10 cellular contexts compared by ENCODE assay signal in the genomic region with DNA sequence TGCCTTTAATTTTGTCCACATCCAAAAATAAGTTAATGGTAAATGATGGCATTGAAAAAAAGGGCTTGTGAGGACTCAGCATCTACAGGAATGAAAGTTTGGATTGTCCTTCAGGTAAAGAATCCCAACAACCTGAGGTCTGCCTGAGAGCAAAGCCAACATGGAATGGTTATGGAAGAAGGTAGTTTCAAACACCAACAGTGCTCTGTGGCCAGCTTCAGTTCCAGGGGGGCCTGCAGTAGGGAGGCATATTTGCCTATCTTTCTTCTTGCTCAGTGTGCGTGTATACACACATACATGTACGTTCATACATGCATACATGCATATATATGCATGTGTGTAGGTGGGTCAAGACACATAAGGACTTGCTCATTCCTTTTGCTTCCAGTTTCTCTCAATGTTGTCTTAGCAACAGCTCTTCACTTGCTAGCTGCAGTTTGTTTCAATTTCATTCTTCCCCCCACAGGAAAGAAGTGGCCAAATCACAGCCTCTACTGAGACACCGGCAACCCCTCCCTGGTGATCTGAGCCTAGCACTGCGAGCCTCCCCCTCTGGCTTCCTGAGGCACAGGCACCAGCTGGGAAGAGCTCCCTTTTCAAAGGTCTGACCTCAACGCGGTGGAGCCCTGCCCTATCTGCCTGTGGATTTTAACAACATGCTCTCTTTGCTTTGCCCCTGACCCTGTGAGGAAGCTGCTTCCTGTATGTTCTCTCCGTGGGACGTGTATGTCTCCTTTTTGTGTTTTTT.
DNase-seq lines count a peak whose midpoint lies in the region; ATAC-seq and TF ChIP-seq lines count a peak whose summit lies in the region.
"Had no signal": no experiment of that assay in that cellular context is flagged by ENCODE, and none has a peak within 500 bp of the region (broad histone marks: within the 10 kb centered on the region; RNA-seq: fewer than 3 reads in every experiment).

No MANE protein-coding gene starts in this region.

- H3K9me3 ChIP-seq in Caco-2 = no peaks in the 10 kb centered on the region
- H3K9me3 ChIP-seq: gastrocnemius medialis, tibial artery had no signal

- no peaks in the 10 kb centered on the region for H3K27me3 ChIP-seq in Caco-2 (replicated peaks; ENCODE audit: control insufficient read depth, insufficient read depth, low read length)
- H3K27me3 ChIP-seq: gastrocnemius medialis, tibial artery had no signal

- H3K4me3 Mint-ChIP-seq in Caco-2 (ENCODE audit: unreplicated experiment) = no peak overlapping the region

- ATAC-seq in GM19395 (IDR thresholded peaks at IDR 0.05; ENCODE audit: unreplicated experiment) (peak; percentile 86), HG03342 (IDR thresholded peaks at IDR 0.05; ENCODE audit: unreplicated experiment) (peak; percentile 93)

- H3K4me1 Mint-ChIP-seq in Caco-2 (ENCODE audit: low read depth, unreplicated experiment) = no peaks in the 10 kb centered on the region

- TF ChIP-seq CTCF in Caco-2 (IDR thresholded peaks at IDR 0.05; ENCODE audit: insufficient read depth in 1 of 2, low read depth in 1 of 2, low read length in 1 of 2, severe bottlenecking in 1 of 2, unreplicated experiment in 1 of 2) = no peak

- H3K27ac Mint-ChIP-seq in Caco-2 (ENCODE audit: unreplicated experiment) = no peak overlapping the region

- no peak overlapping the region for H3K4me3 ChIP-seq in Caco-2 (ENCODE audit: low read depth, low read length)
- H3K4me3 ChIP-seq: gastrocnemius medialis, tibial artery had no signal

- no peaks in the 10 kb centered on the region for H3K36me3 Mint-ChIP-seq in Caco-2 (ENCODE audit: insufficient read depth, unreplicated experiment)

- H3K9me3 Mint-ChIP-seq in Caco-2 (ENCODE audit: unreplicated experiment) = no peaks in the 10 kb centered on the region

- BruUV-seq in Caco-2 (replicated peaks; lab: Mats Ljungman, UMichigan) = no TSS peak

- intact Hi-C loops in Caco-2 (cut with micrococcal nuclease; ENCODE audit: unreplicated experiment) = no loop called here

- H3K4me1 ChIP-seq in Caco-2 = no peaks in the 10 kb centered on the region
- H3K4me1 ChIP-seq: gastrocnemius medialis had no signal

- DNase-seq in DMS 273 treated with DMSO at 0.1 percent for 48 hours (lab: John Stamatoyannopoulos, UW) (peak; percentile 40), germinal center (ENCODE audit: low spot score) (peak; percentile 46), foreskin melanocyte (no peak), Caco-2 (no peak)
- DNase-seq in activated CD8-positive, alpha-beta memory T cell treated with anti-CD3 and anti-CD28 coated beads, Interleukin-2, amount 50 U/mL, for 4 hours = peak; percentile 40
- DNase-seq in stimulated activated CD4-positive, alpha-beta T cell treated with anti-CD3 and anti-CD28 coated beads, Interleukin-4, amount 100 ng/mL, for 1 hour = peak; percentile 47
- DNase-seq: gastrocnemius medialis had no signal

- H3K36me3 ChIP-seq in Caco-2 (ENCODE audit: control insufficient read depth, insufficient read depth, low read length) = no peaks in the 10 kb centered on the region
- H3K36me3 ChIP-seq: gastrocnemius medialis, tibial artery had no signal

- POLR2A ChIA-PET in Caco-2 (lab: Charles Lee) = no interaction called here

- CTCF ChIA-PET in Caco-2 (lab: Charles Lee) = no interaction called here

- H3K27me3 Mint-ChIP-seq in Caco-2 (ENCODE audit: insufficient read depth, unreplicated experiment) = peaks cover 20% of the 10 kb centered on the region

Comparison
In these comparisons a context has a peak if more than half of its experiments do, and no peak if none do; other contexts are left out.
1. DNase-seq: peak in DMS 273 treated with DMSO at 0.1 percent for 48 hours (single experiment), activated CD8-positive, alpha-beta memory T cell treated with anti-CD3 and anti-CD28 coated beads, Interleukin-2, amount 50 U/mL, for 4 hours (single experiment), germinal center (single experiment) and stimulated activated CD4-positive, alpha-beta T cell treated with anti-CD3 and anti-CD28 coated beads, Interleukin-4, amount 100 ng/mL, for 1 hour (single experiment); none in foreskin melanocyte (single experiment) and Caco-2 (0 of 2).